ENCODE assay signal across 14 cellular contexts in the genomic region with DNA sequence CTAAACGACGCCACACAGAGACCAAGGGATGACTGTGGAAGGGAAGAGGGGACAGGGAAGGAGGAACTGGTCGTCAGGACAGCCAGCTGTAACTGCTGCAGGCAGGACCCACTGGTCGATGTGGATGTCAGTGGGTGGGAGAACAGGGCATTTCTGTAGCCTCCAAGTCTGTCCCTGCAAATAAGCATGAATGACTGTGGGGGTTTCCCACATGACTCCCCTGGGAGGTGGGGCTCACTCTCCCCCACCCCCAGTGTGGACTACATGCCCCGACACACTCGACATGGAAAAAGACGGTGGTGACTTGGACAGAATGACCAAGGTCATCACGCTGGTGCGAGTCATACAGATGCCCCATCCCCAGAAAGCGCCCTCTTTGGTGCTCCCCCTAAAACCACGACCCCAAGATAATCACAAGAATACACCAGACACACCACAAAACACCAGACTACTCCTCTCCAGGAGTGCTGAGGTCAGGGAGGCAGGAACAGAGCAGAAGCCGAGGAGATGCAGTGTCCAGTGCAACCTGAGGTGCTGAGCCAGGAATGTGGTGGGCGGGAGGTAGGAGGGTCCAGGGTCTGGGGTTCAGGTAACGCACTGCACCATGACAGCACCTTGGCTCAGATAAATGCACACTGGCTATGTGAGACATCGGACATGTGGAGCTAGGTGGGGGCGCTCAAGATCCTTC.
DNase-seq lines count a peak whose midpoint lies in the region; ATAC-seq lines count a peak whose summit lies in the region.
"Had no signal": no experiment of that assay in that cellular context is flagged by ENCODE, and none has a peak within 500 bp of the region (broad histone marks: within the 10 kb centered on the region; RNA-seq: fewer than 3 reads in every experiment).

No MANE protein-coding gene starts in this region.

- peaks cover 56% of the 10 kb centered on the region for H3K36me3 Mint-ChIP-seq in activated T-cell treated with anti-CD3 and anti-CD28 coated beads, Interleukin-2, amount 50 U/mL, for 4 hours (ENCODE audit: insufficient read depth)
- H3K36me3 Mint-ChIP-seq in activated CD4-positive, alpha-beta memory T cell treated with anti-CD3 and anti-CD28 coated beads for 36 hours, result peaks cover 67% of the 10 kb centered on the region
- peaks cover 61 to 82% of the 10 kb centered on the region in 2 donors for H3K36me3 Mint-ChIP-seq in stimulated activated naive B cell treated with anti-CD40 and anti-IgM and Interleukin-4, amounts not matched to agents 10 μg/mL and 1 μg/mL and 100 μg/mL, for 72 hours

- no peak for DNase-seq in activated T-cell treated with anti-CD3 and anti-CD28 coated beads, Interleukin-2, amount 50 U/mL, for 4 hours
- DNase-seq in activated T-cell treated with anti-CD3 and anti-CD28 coated beads, Interleukin-2, amount 50 U/mL, for 48 hours, result no peak
- no peak for DNase-seq in activated CD4-positive, alpha-beta memory T cell treated with anti-CD3 and anti-CD28 coated beads for 36 hours
- DNase-seq in glomerular visceral epithelial cell (ENCODE audit: extremely low spot score) (peak; percentile 36), cerebellar cortex (ENCODE audit: low spot score) (no peak)
- DNase-seq in stimulated activated naive B cell treated with anti-CD40 and anti-IgM and Interleukin-4, amounts not matched to agents 10 μg/mL and 1 μg/mL and 100 μg/mL, for 72 hours, result peak; percentile 39
- no peak for DNase-seq in stimulated activated naive CD4-positive, alpha-beta T cell treated with Interleukin-2 at 50 U/mL for 16 hours (lab: John Stamatoyannopoulos, UW)
- DNase-seq: cortex of kidney, H9, mesenchymal stem cell, NCI-H1105, WERI-Rb-1 had no signal

- no peaks in the 10 kb centered on the region for H3K27me3 Mint-ChIP-seq in activated T-cell treated with anti-CD3 and anti-CD28 coated beads, Interleukin-2, amount 50 U/mL, for 4 hours (ENCODE audit: low read depth)
- H3K27me3 Mint-ChIP-seq in activated CD4-positive, alpha-beta memory T cell treated with anti-CD3 and anti-CD28 coated beads for 36 hours, result no peaks in the 10 kb centered on the region
- no peaks in the 10 kb centered on the region for H3K27me3 Mint-ChIP-seq in stimulated activated naive B cell treated with anti-CD40 and anti-IgM and Interleukin-4, amounts not matched to agents 10 μg/mL and 1 μg/mL and 100 μg/mL, for 72 hours

- intact Hi-C loops in activated CD4-positive, alpha-beta memory T cell treated with anti-CD3 and anti-CD28 coated beads for 36 hours (cut with micrococcal nuclease), result no loop called here

- no peak overlapping the region for H3K4me3 Mint-ChIP-seq in activated T-cell treated with anti-CD3 and anti-CD28 coated beads, Interleukin-2, amount 50 U/mL, for 4 hours
- no peak overlapping the region for H3K4me3 Mint-ChIP-seq in activated CD4-positive, alpha-beta memory T cell treated with anti-CD3 and anti-CD28 coated beads for 36 hours
- H3K4me3 Mint-ChIP-seq in stimulated activated naive B cell treated with anti-CD40 and anti-IgM and Interleukin-4, amounts not matched to agents 10 μg/mL and 1 μg/mL and 100 μg/mL, for 72 hours, result peak overlapping the region; percentile 55 to 60
- H3K4me3 Mint-ChIP-seq: H9 had no signal

- POLR2A ChIA-PET in activated CD4-positive, alpha-beta memory T cell treated with anti-CD3 and anti-CD28 coated beads for 36 hours (lab: Charles Lee), result interaction anchor here (1.5 kb wide), 1 partner anchor 153 kb away, joined by 3 read pairs; no protein-coding TSS in a partner anchor

- H3K4me1 Mint-ChIP-seq in activated T-cell treated with anti-CD3 and anti-CD28 coated beads, Interleukin-2, amount 50 U/mL, for 4 hours (ENCODE audit: low read depth), result peaks cover 38% of the 10 kb centered on the region
- peaks cover 32% of the 10 kb centered on the region for H3K4me1 Mint-ChIP-seq in activated CD4-positive, alpha-beta memory T cell treated with anti-CD3 and anti-CD28 coated beads for 36 hours (ENCODE audit: low read depth)
- peaks cover 28 to 42% of the 10 kb centered on the region in 2 donors for H3K4me1 Mint-ChIP-seq in stimulated activated naive B cell treated with anti-CD40 and anti-IgM and Interleukin-4, amounts not matched to agents 10 μg/mL and 1 μg/mL and 100 μg/mL, for 72 hours

- CTCF ChIA-PET in activated CD4-positive, alpha-beta memory T cell treated with anti-CD3 and anti-CD28 coated beads for 36 hours (lab: Charles Lee), result interaction anchor here (1.6 kb wide), 1 partner anchor 166 kb away, joined by 8 read pairs; no protein-coding TSS in a partner anchor

- H3K27ac Mint-ChIP-seq in activated CD4-positive, alpha-beta memory T cell treated with anti-CD3 and anti-CD28 coated beads for 36 hours, result peak overlapping the region; percentile 56
- H3K27ac Mint-ChIP-seq in stimulated activated naive B cell treated with anti-CD40 and anti-IgM and Interleukin-4, amounts not matched to agents 10 μg/mL and 1 μg/mL and 100 μg/mL, for 72 hours, result peak overlapping the region; percentile 88

- peak; percentile 3 to 29 for ATAC-seq in activated T-cell treated with anti-CD3 and anti-CD28 coated beads, Interleukin-2, amount 50 U/mL, for 4 hours
- peak; percentile 67 to 76 for ATAC-seq in stimulated activated naive B cell treated with anti-CD40 and anti-IgM and Interleukin-4, amounts not matched to agents 10 μg/mL and 1 μg/mL and 100 μg/mL, for 72 hours (replicated peaks)
- ATAC-seq in GM18858 (IDR thresholded peaks at IDR 0.05; ENCODE audit: unreplicated experiment), result no peak
- ATAC-seq: right cardiac atrium had no signal

- no peaks in the 10 kb centered on the region for H3K9me3 Mint-ChIP-seq in activated T-cell treated with anti-CD3 and anti-CD28 coated beads, Interleukin-2, amount 50 U/mL, for 4 hours
- H3K9me3 Mint-ChIP-seq in activated CD4-positive, alpha-beta memory T cell treated with anti-CD3 and anti-CD28 coated beads for 36 hours, result no peaks in the 10 kb centered on the region
- no peaks in the 10 kb centered on the region for H3K9me3 Mint-ChIP-seq in stimulated activated naive B cell treated with anti-CD40 and anti-IgM and Interleukin-4, amounts not matched to agents 10 μg/mL and 1 μg/mL and 100 μg/mL, for 72 hours
- H3K9me3 Mint-ChIP-seq: H9 had no signal

Comparison
In these comparisons a context has a peak if more than half of its experiments do, and no peak if none do; other contexts are left out.
1. DNase-seq: peak in glomerular visceral epithelial cell (single experiment) and stimulated activated naive B cell treated with anti-CD40 and anti-IgM and Interleukin-4, amounts not matched to agents 10 μg/mL and 1 μg/mL and 100 μg/mL, for 72 hours (single experiment); none in activated T-cell treated with anti-CD3 and anti-CD28 coated beads, Interleukin-2, amount 50 U/mL, for 4 hours (single experiment), activated T-cell treated with anti-CD3 and anti-CD28 coated beads, Interleukin-2, amount 50 U/mL, for 48 hours (0 of 2), activated CD4-positive, alpha-beta memory T cell treated with anti-CD3 and anti-CD28 coated beads for 36 hours (single experiment), stimulated activated naive CD4-positive, alpha-beta T cell treated with Interleukin-2 at 50 U/mL for 16 hours (single experiment) and cerebellar cortex (single experiment).
2. H3K4me3 Mint-ChIP-seq: peak in stimulated activated naive B cell treated with anti-CD40 and anti-IgM and Interleukin-4, amounts not matched to agents 10 μg/mL and 1 μg/mL and 100 μg/mL, for 72 hours (2 of 2); none in activated T-cell treated with anti-CD3 and anti-CD28 coated beads, Interleukin-2, amount 50 U/mL, for 4 hours (single experiment) and activated CD4-positive, alpha-beta memory T cell treated with anti-CD3 and anti-CD28 coated beads for 36 hours (single experiment).